Comparison of ENCODE assay signal across 1 cellular context in the genomic region with DNA sequence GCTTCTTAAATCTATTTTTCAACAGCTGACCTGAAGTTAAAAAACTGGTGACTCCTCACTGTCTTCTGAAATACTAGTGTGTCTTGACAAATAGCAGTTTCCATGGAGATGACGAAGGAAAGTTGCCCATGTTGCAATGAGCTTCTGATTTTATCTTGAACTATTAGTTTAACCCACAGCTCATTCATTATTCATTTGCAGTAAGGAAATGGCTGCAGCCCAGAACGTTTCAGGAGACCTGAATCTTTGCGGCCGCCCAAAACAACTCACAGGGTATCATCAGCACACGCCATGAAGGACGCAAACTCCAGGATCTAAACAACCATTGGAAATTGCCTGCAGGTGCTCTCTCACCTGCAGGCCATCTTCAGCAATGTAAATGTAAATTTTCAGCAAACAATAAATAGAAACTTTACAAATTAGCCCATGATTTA.
TF ChIP-seq lines count a peak whose summit lies in the region.

No MANE protein-coding gene starts in this region.

TF ChIP-seq in SK-N-SH, 30 proteins besides CTCF, POLR2A, EP300 and RAD21 (continued from another document):
- TF ChIP-seq, protein P1, sequence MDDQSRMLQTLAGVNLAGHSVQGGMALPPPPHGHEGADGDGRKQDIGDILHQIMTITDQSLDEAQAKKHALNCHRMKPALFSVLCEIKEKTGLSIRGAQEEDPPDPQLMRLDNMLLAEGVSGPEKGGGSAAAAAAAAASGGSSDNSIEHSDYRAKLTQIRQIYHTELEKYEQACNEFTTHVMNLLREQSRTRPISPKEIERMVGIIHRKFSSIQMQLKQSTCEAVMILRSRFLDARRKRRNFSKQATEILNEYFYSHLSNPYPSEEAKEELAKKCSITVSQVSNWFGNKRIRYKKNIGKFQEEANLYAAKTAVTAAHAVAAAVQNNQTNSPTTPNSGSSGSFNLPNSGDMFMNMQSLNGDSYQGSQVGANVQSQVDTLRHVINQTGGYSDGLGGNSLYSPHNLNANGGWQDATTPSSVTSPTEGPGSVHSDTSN (IDR thresholded peaks at IDR 0.05) = peak; percentile 88
- no peak for TF ChIP-seq IRF3 (IDR thresholded peaks at IDR 0.05; ENCODE audit: low read depth, low read length)
- no peak for TF ChIP-seq GABPA (IDR thresholded peaks at IDR 0.05; ENCODE audit: low read depth)
- no peak for TF ChIP-seq MEF2A (IDR thresholded peaks at IDR 0.05; ENCODE audit: borderline replicate concordance, low read depth)
- TF ChIP-seq POLR2AphosphoS5 (IDR thresholded peaks at IDR 0.05; ENCODE audit: low read depth, low read length) = no peak; the same call in 1 of the 2 replicates
- TF ChIP-seq ZBTB33 (IDR thresholded peaks at IDR 0.05; ENCODE audit: borderline replicate concordance, low read depth) = no peak
- TF ChIP-seq SMC3 (IDR thresholded peaks at IDR 0.05; ENCODE audit: low read depth, low read length) = no peak
- TF ChIP-seq REST (IDR thresholded peaks at IDR 0.05; ENCODE audit: low read depth, low read length) = no peak
- TF ChIP-seq MAX (IDR thresholded peaks at IDR 0.05; ENCODE audit: low read depth) = no peak
- TF ChIP-seq USF1 (IDR thresholded peaks at IDR 0.05; ENCODE audit: borderline replicate concordance, low read depth) = no peak
- TF ChIP-seq JUND (IDR thresholded peaks at IDR 0.05) = peak; percentile 47; the same call in 1 of the 2 replicates
- TF ChIP-seq CHD2 (IDR thresholded peaks at IDR 0.05; ENCODE audit: low read length, partially characterized antibody) = no peak
- TF ChIP-seq MXI1 (IDR thresholded peaks at IDR 0.05; ENCODE audit: low read depth, low read length) = no peak
- TF ChIP-seq TCF12 (IDR thresholded peaks at IDR 0.05) = peak; percentile 71
- TF ChIP-seq FOSL2 (IDR thresholded peaks at IDR 0.05; ENCODE audit: borderline replicate concordance, low read depth) = no peak
- no peak for TF ChIP-seq YY1 (IDR thresholded peaks at IDR 0.05; ENCODE audit: low read depth)
- no peak for TF ChIP-seq FOXJ3 (CRISPR knock-in tag; IDR thresholded peaks at IDR 0.05)
- TF ChIP-seq SIN3A (IDR thresholded peaks at IDR 0.05; ENCODE audit: borderline replicate concordance, low read depth, low read length) = no peak
- TF ChIP-seq RFX5 (IDR thresholded peaks at IDR 0.05; ENCODE audit: low read length) = no peak
- 0 out of 2 replicates have a peak, but pooled peaks have one; percentile 41 for TF ChIP-seq TEAD4 (IDR thresholded peaks at IDR 0.05; ENCODE audit: borderline replicate concordance, insufficient read depth)
- no peak for TF ChIP-seq ELF1 (IDR thresholded peaks at IDR 0.05)
- no peak for TF ChIP-seq RCOR1 (IDR thresholded peaks at IDR 0.05; ENCODE audit: low read length)
- peak; percentile 62; the same call in 1 of the 2 replicates for TF ChIP-seq NFIC (IDR thresholded peaks at IDR 0.05; ENCODE audit: borderline replicate concordance)
- TF ChIP-seq FOXM1 (IDR thresholded peaks at IDR 0.05; ENCODE audit: low read depth) = no peak
- no peak for TF ChIP-seq EZH2phosphoT487 (IDR thresholded peaks at IDR 0.05; ENCODE audit: borderline replicate concordance, low read depth)
- no peak for TF ChIP-seq TAF1 (IDR thresholded peaks at IDR 0.05; ENCODE audit: borderline replicate concordance, low read depth, low read length)
- no peak for TF ChIP-seq USF2 (IDR thresholded peaks at IDR 0.05; ENCODE audit: borderline replicate concordance, low read depth, low read length)
- TF ChIP-seq NRF1 (IDR thresholded peaks at IDR 0.05; ENCODE audit: low read depth, low read length) = no peak
